In genomic region chr15:28849271-28849670, GRCh38 we compare ENCODE assay signal across 7 cellular contexts. TPM values are rescaled to one million over a fixed set of nuclear protein-coding genes. Genes with fewer than 3 reads are reported as not detected.
"Had no signal": no experiment of that assay in that cellular context is flagged by ENCODE, and none has a peak within 500 bp of the region (broad histone marks: within the 10 kb centered on the region; RNA-seq: fewer than 3 reads in every experiment).

No MANE protein-coding gene starts in this region.

RNA-seq across cellular contexts. Expression of gene GOLGA6L7, which starts 0.8 kb away (rescaled TPM):
- total RNA-seq: GM23248, GM23338, H1, H4, H7, H9, HFFc6 had no signal
